23 cellular contexts compared by ENCODE assay signal in the genomic region with DNA sequence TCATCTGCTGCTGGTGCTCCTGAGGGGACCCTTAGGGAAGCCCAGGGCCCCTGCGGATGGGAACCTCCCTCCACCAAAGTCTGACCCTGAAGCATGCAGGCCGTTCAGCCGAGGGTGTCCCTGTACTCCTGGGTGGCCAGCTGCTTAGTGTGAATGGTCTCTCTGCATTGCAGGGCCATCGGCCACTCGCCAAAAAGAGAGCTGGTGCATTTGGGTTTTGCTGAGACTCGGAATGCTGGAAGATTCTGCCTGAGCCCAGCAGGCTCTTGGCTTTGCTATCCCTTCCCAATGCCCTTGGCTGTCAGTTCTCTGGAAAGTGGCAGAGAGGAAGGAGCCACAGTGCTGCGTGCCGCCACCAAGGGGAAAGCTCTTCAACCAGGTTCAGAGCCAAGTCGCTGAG. TPM values are rescaled to one million over a fixed set of nuclear protein-coding genes. Genes with fewer than 3 reads are reported as not detected.
DNase-seq lines count a peak whose midpoint lies in the region; ATAC-seq and TF ChIP-seq lines count a peak whose summit lies in the region.
"Had no signal": no experiment of that assay in that cellular context is flagged by ENCODE, and none has a peak within 500 bp of the region (broad histone marks: within the 10 kb centered on the region; RNA-seq: fewer than 3 reads in every experiment).

No MANE protein-coding gene starts in this region.

- H3K4me1 Mint-ChIP-seq in nephron progenitor cell = peaks cover 83% of the 10 kb centered on the region

- peaks cover 0 to 60% (median 36%) of the 10 kb centered on the region in 12 donors for H3K4me1 ChIP-seq in heart left ventricle
- peaks cover 11% of the 10 kb centered on the region for H3K4me1 ChIP-seq in testis
- H3K4me1 ChIP-seq: A549 had no signal

- peaks cover 4% of the 10 kb centered on the region for H3K27me3 Mint-ChIP-seq in nephron progenitor cell (ENCODE audit: low read depth, poor library complexity)

- H3K9me3 ChIP-seq in heart left ventricle (no peaks in the 10 kb centered on the region), testis (no peaks in the 10 kb centered on the region)
- H3K9me3 ChIP-seq: A549, BLaER1, ovary had no signal

- ATAC-seq in heart left ventricle (peak in 2 of 4 donors; percentile 7 to 9), Right ventricle myocardium superior (ENCODE audit: poor library complexity) (no peak), HG02623 (IDR thresholded peaks at IDR 0.05; ENCODE audit: unreplicated experiment) (no peak)
- ATAC-seq: A549; activated CD8-positive, alpha-beta memory T cell treated with anti-CD3 and anti-CD28 coated beads, Interleukin-2, amount 10 ng/mL, durations not matched to agents 7 days and 5 days had no signal

- no peaks in the 10 kb centered on the region for H3K36me3 ChIP-seq in heart left ventricle
- H3K36me3 ChIP-seq in testis (ENCODE audit: low read depth, missing control alignments) = no peaks in the 10 kb centered on the region
- H3K36me3 ChIP-seq: BLaER1, ovary had no signal

- H3K4me3 Mint-ChIP-seq in nephron progenitor cell = peak overlapping the region; percentile 81
- H3K4me3 Mint-ChIP-seq: activated CD8-positive, alpha-beta memory T cell treated with anti-CD3 and anti-CD28 coated beads, Interleukin-2, amount 10 ng/mL, durations not matched to agents 7 days and 5 days; activated naive CD8-positive, alpha-beta T cell treated with anti-CD3 and anti-CD28 coated beads, Interleukin-2, amount 10 ng/mL, durations not matched to agents 7 days and 5 days; activated T-helper 1 cell treated with anti-CD3 and anti-CD28 coated beads, Interleukin-12 subunit alpha, Interleukin-12 subunit beta, Interleukin-2, Interleukin-4 antibody, amounts not matched to agents 30 ng/mL and 10 ng/mL and 1 ng/mL, durations not matched to agents 14 hours and 24 hours and 36 hours had no signal

- H3K4me3 ChIP-seq in heart left ventricle = peak overlapping the region in 11 of 12 donors; percentile 39 to 71 (median 56)
- H3K4me3 ChIP-seq in testis = no peak overlapping the region
- H3K4me3 ChIP-seq: A549, BLaER1, hepatocyte, ovary had no signal

- H3K27me3 ChIP-seq in heart left ventricle (no peaks in the 10 kb centered on the region), testis (no peaks in the 10 kb centered on the region)
- H3K27me3 ChIP-seq: BLaER1, hepatocyte, ovary had no signal

- 46 to 66% (median 54%) methylated on average over 8 to 9 of the region's 9 CpGs for WGBS in heart left ventricle, 4 donors
- 43 to 76% methylated on average over 3 to 9 of the region's 9 CpGs for WGBS in testis, 2 donors

- H3K9me3 Mint-ChIP-seq in nephron progenitor cell = no peaks in the 10 kb centered on the region
- H3K9me3 Mint-ChIP-seq: activated naive CD8-positive, alpha-beta T cell treated with anti-CD3 and anti-CD28 coated beads, Interleukin-2, amount 10 ng/mL, durations not matched to agents 7 days and 5 days; activated T-helper 1 cell treated with anti-CD3 and anti-CD28 coated beads, Interleukin-12 subunit alpha, Interleukin-12 subunit beta, Interleukin-2, Interleukin-4 antibody, amounts not matched to agents 30 ng/mL and 10 ng/mL and 1 ng/mL, durations not matched to agents 14 hours and 24 hours and 36 hours had no signal

- peak in 1 of 5 donors; percentile 55 for DNase-seq in heart left ventricle
- DNase-seq in Right ventricle myocardium superior = no peak
- peak; percentile 67 for DNase-seq in cerebellum (ENCODE audit: low spot score)
- peak; percentile 31 for DNase-seq in nephron progenitor cell
- peak; percentile 39 for DNase-seq in testis
- DNase-seq in NCI-H526 (lab: John Stamatoyannopoulos, UW) = no peak
- DNase-seq in glomerular visceral epithelial cell (ENCODE audit: extremely low spot score) = no peak
- DNase-seq: activated CD4-positive, alpha-beta T cell treated with anti-CD3 and anti-CD28 coated beads for 4 hours; activated CD8-positive, alpha-beta memory T cell treated with anti-CD3 and anti-CD28 coated beads, Interleukin-2, amount 10 ng/mL, durations not matched to agents 7 days and 5 days; activated naive CD8-positive, alpha-beta T cell treated with anti-CD3 and anti-CD28 coated beads, Interleukin-2, amount 10 ng/mL, durations not matched to agents 7 days and 5 days; cortex of kidney; EL; HCEC 1CT; Kasumi-1; NCI-H1105; NCI-H510A treated with DMSO at 0.1 percent for 48 hours; ovary had no signal

- peak overlapping the region; percentile 1 to 94 (median 82) for H3K27ac ChIP-seq in heart left ventricle
- peak overlapping the region in 1 of 2 donors; percentile 8 for H3K27ac ChIP-seq in testis
- H3K27ac ChIP-seq: A549, BLaER1, hepatocyte, ovary had no signal

- TF ChIP-seq CTCF in heart left ventricle (IDR thresholded peaks at IDR 0.05) (no peak), nephron progenitor cell (IDR thresholded peaks at IDR 0.05) (no peak), testis (IDR thresholded peaks at IDR 0.05) (no peak)

- intact Hi-C loops in heart left ventricle (cut with DNase I) = loop anchor here in 1 of 10 donors (5.0 kb wide), 1 partner anchor 67 kb away; no protein-coding TSS in a partner anchor
- intact Hi-C loops in Right ventricle myocardium superior (cut with DNase I) = no loop called here
- intact Hi-C loops in testis (cut with DNase I; ENCODE audit: low total_unique reads) = no loop called here

- H3K36me3 Mint-ChIP-seq in nephron progenitor cell (ENCODE audit: low read depth) = no peaks in the 10 kb centered on the region
- H3K36me3 Mint-ChIP-seq: activated CD8-positive, alpha-beta memory T cell treated with anti-CD3 and anti-CD28 coated beads, Interleukin-2, amount 10 ng/mL, durations not matched to agents 7 days and 5 days; activated naive CD8-positive, alpha-beta T cell treated with anti-CD3 and anti-CD28 coated beads, Interleukin-2, amount 10 ng/mL, durations not matched to agents 7 days and 5 days had no signal

- TF ChIP-seq POLR2A in heart left ventricle (IDR thresholded peaks at IDR 0.05) (no peak), testis (IDR thresholded peaks at IDR 0.05) (no peak)

- peak overlapping the region; percentile 22 for H3K27ac Mint-ChIP-seq in nephron progenitor cell
- H3K27ac Mint-ChIP-seq: activated CD8-positive, alpha-beta memory T cell treated with anti-CD3 and anti-CD28 coated beads, Interleukin-2, amount 10 ng/mL, durations not matched to agents 7 days and 5 days; activated naive CD8-positive, alpha-beta T cell treated with anti-CD3 and anti-CD28 coated beads, Interleukin-2, amount 10 ng/mL, durations not matched to agents 7 days and 5 days; activated T-helper 1 cell treated with anti-CD3 and anti-CD28 coated beads, Interleukin-12 subunit alpha, Interleukin-12 subunit beta, Interleukin-2, Interleukin-4 antibody, amounts not matched to agents 30 ng/mL and 10 ng/mL and 1 ng/mL, durations not matched to agents 14 hours and 24 hours and 36 hours had no signal

RNA-seq across cellular contexts. Expression of gene MEOX1, which starts 2.8 kb away (rescaled TPM):
- total RNA-seq in heart left ventricle (10 to 100 TPM in 8 of 9 donors, 1 to 10 TPM in 1; 9.7 to 24.0 (median 16.1) TPM), Right ventricle myocardium superior (8.5 TPM), cerebellum (0.09 TPM), testis (1 to 10 TPM in 1 of 2 donors, under 1 TPM in 1; 0.12 to 2.8 TPM)
- polyA plus RNA-seq in heart left ventricle (10 to 100 TPM; 11.6 to 17.0 TPM), testis (ENCODE audit: insufficient read depth, low read depth, low replicate concordance) (6.1 TPM)
- total RNA-seq: lung microvascular endothelial cell had no signal
- polyA plus RNA-seq: A549 had no signal

Comparison
In these comparisons a context has a peak if more than half of its experiments do, and no peak if none do; other contexts are left out.
1. DNase-seq: peak in cerebellum (single experiment), nephron progenitor cell (single experiment) and testis (single experiment); none in Right ventricle myocardium superior (single experiment), NCI-H526 (0 of 2) and glomerular visceral epithelial cell (single experiment).
2. H3K4me3 ChIP-seq: peak in heart left ventricle (11 of 12); none in testis (0 of 2).